Comparison of ENCODE assay signal across 31 cellular contexts in the genomic region with DNA sequence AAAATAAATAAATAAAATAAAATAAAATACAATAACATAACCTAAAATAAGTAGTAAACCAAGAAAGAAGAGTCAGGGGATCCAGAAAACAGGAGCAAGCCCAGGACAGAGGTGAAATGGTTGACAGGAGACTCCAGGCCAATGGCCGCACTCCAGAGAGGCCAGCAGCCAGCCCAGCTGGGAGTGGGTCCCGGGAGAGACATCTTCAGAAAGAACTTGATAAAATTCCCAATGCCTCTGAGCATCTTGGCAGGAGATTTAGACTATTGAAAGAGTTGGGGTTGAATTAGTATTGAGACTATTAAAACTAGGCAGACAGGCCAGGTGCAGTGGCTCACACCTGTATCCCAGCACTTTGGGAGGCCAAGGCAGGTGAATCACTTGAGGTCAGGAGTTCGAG.
"Had no signal": no experiment of that assay in that cellular context is flagged by ENCODE, and none has a peak within 500 bp of the region (broad histone marks: within the 10 kb centered on the region; RNA-seq: fewer than 3 reads in every experiment).

No MANE protein-coding gene starts in this region.

- H3K4me2 ChIP-seq: PC-9 had no signal

- H3K4me3 ChIP-seq: adrenal gland, body of pancreas, breast epithelium, K562, PC-9 had no signal

- H3K27ac ChIP-seq: adrenal gland, body of pancreas, breast epithelium, PC-9, WERI-Rb-1 had no signal

- H3K4me3 Mint-ChIP-seq: activated CD8-positive, alpha-beta T cell treated with anti-CD3 and anti-CD28 coated beads for 36 hours; activated naive CD4-positive, alpha-beta T cell treated with anti-CD3 and anti-CD28 coated beads, Interleukin-2, amount 50 U/mL, for 24 hours; activated T-cell treated with anti-CD3 and anti-CD28 coated beads, Interleukin-2, amount 50 U/mL, for 24 hours had no signal

- H3K27me3 Mint-ChIP-seq: activated CD8-positive, alpha-beta T cell treated with anti-CD3 and anti-CD28 coated beads for 36 hours; activated naive CD4-positive, alpha-beta T cell treated with anti-CD3 and anti-CD28 coated beads, Interleukin-2, amount 50 U/mL, for 24 hours; activated T-cell treated with anti-CD3 and anti-CD28 coated beads, Interleukin-2, amount 50 U/mL, for 24 hours had no signal

- H3K4me1 Mint-ChIP-seq: activated naive CD4-positive, alpha-beta T cell treated with anti-CD3 and anti-CD28 coated beads, Interleukin-2, amount 50 U/mL, for 24 hours had no signal

- H3K4me1 ChIP-seq: adrenal gland, breast epithelium had no signal

- H3K36me3 ChIP-seq: breast epithelium, WERI-Rb-1 had no signal

- DNase-seq: activated CD4-positive, alpha-beta T cell treated with anti-CD3 and anti-CD28 coated beads for 1 hour; activated CD4-positive, alpha-beta T cell treated with anti-CD3 and anti-CD28 coated beads for 48 hours; activated CD4-positive, CD25-positive, alpha-beta regulatory T cell; activated CD8-positive, alpha-beta T cell treated with anti-CD3 and anti-CD28 coated beads for 36 hours; activated gamma-delta T cell; activated naive CD4-positive, alpha-beta T cell treated with Interleukin-2 at 50 U/mL for 16 hours; activated T-cell treated with anti-CD3 and anti-CD28 coated beads, Interleukin-2, amount 50 U/mL, for 24 hours; adrenal gland; body of pancreas; IMR-90; NCI-H1092 treated with DMSO at 0.1 percent for 48 hours; NCI-H1417; NCI-H146; NCI-H187; NCI-H2029 treated with DMSO at 0.1 percent for 48 hours; NCI-H2107; NCI-H2171; NCI-H510A; NCI-H526; NCI-H748 treated with DMSO at 0.1 percent for 48 hours; NK-92 treated with Interleukin-12 subunit alpha and Interleukin-12 subunit beta, amount 100 ng/mL, for 24 hours; Right ventricle myocardium superior; SW 1271; T-helper 1 cell; T1000; WERI-Rb-1 had no signal

- H3K27ac Mint-ChIP-seq: activated CD8-positive, alpha-beta T cell treated with anti-CD3 and anti-CD28 coated beads for 36 hours; activated naive CD4-positive, alpha-beta T cell treated with anti-CD3 and anti-CD28 coated beads, Interleukin-2, amount 50 U/mL, for 24 hours; activated T-cell treated with anti-CD3 and anti-CD28 coated beads, Interleukin-2, amount 50 U/mL, for 24 hours; activated T-helper 2 cell treated with anti-CD3 and anti-CD28 coated beads, Interferon-gamma antibody, Interleukin-2, Interleukin-4, amounts not matched to agents 10 μg/mL and 5 μg/mL and 100 μg/mL, durations not matched to agents 14 hours and 24 hours and 36 hours had no signal

- H3K9me3 Mint-ChIP-seq: activated CD8-positive, alpha-beta T cell treated with anti-CD3 and anti-CD28 coated beads for 36 hours; activated naive CD4-positive, alpha-beta T cell treated with anti-CD3 and anti-CD28 coated beads, Interleukin-2, amount 50 U/mL, for 24 hours; activated T-helper 2 cell treated with anti-CD3 and anti-CD28 coated beads, Interferon-gamma antibody, Interleukin-2, Interleukin-4, amounts not matched to agents 10 μg/mL and 5 μg/mL and 100 μg/mL, durations not matched to agents 14 hours and 24 hours and 36 hours had no signal

- H3K9me3 ChIP-seq: adrenal gland, body of pancreas had no signal

- H2AFZ ChIP-seq: PC-9 had no signal

- H3K27me3 ChIP-seq: adrenal gland, body of pancreas, breast epithelium had no signal

- ATAC-seq: activated CD8-positive, alpha-beta T cell treated with anti-CD3 and anti-CD28 coated beads for 36 hours; body of pancreas; K562 had no signal
